In genomic region chr5:171895076-171895475, GRCh38 we compare ENCODE assay signal across 1 cellular context.
TF ChIP-seq lines count a peak whose summit lies in the region.

No MANE protein-coding gene starts in this region.

TF ChIP-seq in SK-N-SH treated with all-trans-retinoic acid at 6 μM for 48 hours, 23 proteins besides CTCF, POLR2A, EP300 and RAD21 (continued from another document):
- TF ChIP-seq TSHZ2 (CRISPR knock-in tag; IDR thresholded peaks at IDR 0.05): no peak
- no peak for TF ChIP-seq POU6F1 (CRISPR knock-in tag; IDR thresholded peaks at IDR 0.05; ENCODE audit: borderline replicate concordance, low read depth)
- TF ChIP-seq ZFP30 (CRISPR knock-in tag; IDR thresholded peaks at IDR 0.05): no peak
- TF ChIP-seq BACH2 (CRISPR knock-in tag; IDR thresholded peaks at IDR 0.05; ENCODE audit: borderline replicate concordance): no peak
- no peak for TF ChIP-seq PATZ1 (CRISPR knock-in tag; IDR thresholded peaks at IDR 0.05; ENCODE audit: borderline replicate concordance)
TF ChIP-seq in SK-N-SH treated with all-trans-retinoic acid at 6 μM for 48 hours: peak in this region for 0.
